1 cellular context compared by ENCODE assay signal in the genomic region with DNA sequence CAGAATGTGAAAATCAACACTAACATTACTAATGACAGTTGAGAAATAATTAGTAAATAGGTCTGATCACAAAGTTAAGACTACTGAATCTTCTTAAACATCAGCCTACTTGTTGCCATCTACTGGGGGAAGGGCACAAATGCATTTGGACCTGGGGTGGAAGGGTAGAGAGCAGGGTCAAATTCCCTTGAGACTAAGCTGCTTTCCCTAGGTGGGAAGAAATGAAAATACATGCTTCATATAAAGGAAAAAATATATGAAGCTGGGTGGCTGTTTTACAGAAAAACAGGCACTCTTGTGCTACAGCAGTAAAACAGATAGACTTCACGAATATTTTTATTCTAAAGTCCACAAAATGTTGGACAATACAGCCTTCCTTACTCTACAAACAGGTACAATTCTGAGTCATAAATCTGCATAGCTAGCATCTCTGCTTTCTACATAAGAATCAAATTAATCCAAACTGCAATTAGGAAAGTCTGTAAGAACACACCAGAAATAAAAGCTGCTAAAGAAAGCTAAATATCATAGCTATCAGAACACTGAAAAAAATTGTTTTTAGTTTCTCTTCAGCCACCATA.
TF ChIP-seq lines count a peak whose summit lies in the region.

No MANE protein-coding gene starts in this region.

TF ChIP-seq in HepG2, 621 proteins besides CTCF, POLR2A, EP300 and RAD21:
- no peak for TF ChIP-seq ZNF615 (CRISPR knock-in tag; IDR thresholded peaks at IDR 0.05; ENCODE audit: borderline replicate concordance)
- TF ChIP-seq NFKB2 (CRISPR knock-in tag; IDR thresholded peaks at IDR 0.05; ENCODE audit: borderline replicate concordance) = no peak
- TF ChIP-seq CENPX (CRISPR knock-in tag; IDR thresholded peaks at IDR 0.05) = no peak
- TF ChIP-seq, protein P1, sequence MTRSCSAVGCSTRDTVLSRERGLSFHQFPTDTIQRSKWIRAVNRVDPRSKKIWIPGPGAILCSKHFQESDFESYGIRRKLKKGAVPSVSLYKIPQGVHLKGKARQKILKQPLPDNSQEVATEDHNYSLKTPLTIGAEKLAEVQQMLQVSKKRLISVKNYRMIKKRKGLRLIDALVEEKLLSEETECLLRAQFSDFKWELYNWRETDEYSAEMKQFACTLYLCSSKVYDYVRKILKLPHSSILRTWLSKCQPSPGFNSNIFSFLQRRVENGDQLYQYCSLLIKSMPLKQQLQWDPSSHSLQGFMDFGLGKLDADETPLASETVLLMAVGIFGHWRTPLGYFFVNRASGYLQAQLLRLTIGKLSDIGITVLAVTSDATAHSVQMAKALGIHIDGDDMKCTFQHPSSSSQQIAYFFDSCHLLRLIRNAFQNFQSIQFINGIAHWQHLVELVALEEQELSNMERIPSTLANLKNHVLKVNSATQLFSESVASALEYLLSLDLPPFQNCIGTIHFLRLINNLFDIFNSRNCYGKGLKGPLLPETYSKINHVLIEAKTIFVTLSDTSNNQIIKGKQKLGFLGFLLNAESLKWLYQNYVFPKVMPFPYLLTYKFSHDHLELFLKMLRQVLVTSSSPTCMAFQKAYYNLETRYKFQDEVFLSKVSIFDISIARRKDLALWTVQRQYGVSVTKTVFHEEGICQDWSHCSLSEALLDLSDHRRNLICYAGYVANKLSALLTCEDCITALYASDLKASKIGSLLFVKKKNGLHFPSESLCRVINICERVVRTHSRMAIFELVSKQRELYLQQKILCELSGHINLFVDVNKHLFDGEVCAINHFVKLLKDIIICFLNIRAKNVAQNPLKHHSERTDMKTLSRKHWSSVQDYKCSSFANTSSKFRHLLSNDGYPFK (CRISPR knock-in tag; IDR thresholded peaks at IDR 0.05; ENCODE audit: borderline replicate concordance) = no peak
- no peak for TF ChIP-seq ZFP37 (CRISPR knock-in tag; IDR thresholded peaks at IDR 0.05; ENCODE audit: borderline replicate concordance)
- TF ChIP-seq STAG1 (CRISPR knock-in tag; IDR thresholded peaks at IDR 0.05) = peak; percentile 44
- no peak for TF ChIP-seq ZNF567 (CRISPR knock-in tag; IDR thresholded peaks at IDR 0.05; ENCODE audit: borderline replicate concordance)
- TF ChIP-seq DNMT1 (CRISPR knock-in tag; IDR thresholded peaks at IDR 0.05) = no peak
- TF ChIP-seq FOXJ3 (CRISPR knock-in tag; IDR thresholded peaks at IDR 0.05; ENCODE audit: borderline replicate concordance) = no peak
- TF ChIP-seq NCOR1 (IDR thresholded peaks at IDR 0.05; ENCODE audit: borderline replicate concordance, low read length) = 0 out of 2 replicates have a peak, but pooled peaks have one; percentile 22
- peak; percentile 58; the same call in 1 of the 2 replicates for TF ChIP-seq HNF4G (IDR thresholded peaks at IDR 0.05; ENCODE audit: borderline replicate concordance, low read depth, low read length)
- TF ChIP-seq HNF4G (CRISPR knock-in tag; IDR thresholded peaks at IDR 0.05; ENCODE audit: borderline replicate concordance, low read depth) = no peak
- no peak for TF ChIP-seq GABPA (IDR thresholded peaks at IDR 0.05; ENCODE audit: low read depth, low read length)
- peak; percentile 7; the same call in 1 of the 2 replicates for TF ChIP-seq GABPA (CRISPR knock-in tag; IDR thresholded peaks at IDR 0.05; ENCODE audit: low read depth)
- no peak for TF ChIP-seq ZNF235 (CRISPR knock-in tag; IDR thresholded peaks at IDR 0.05; ENCODE audit: borderline replicate concordance)
- TF ChIP-seq, protein P2, sequence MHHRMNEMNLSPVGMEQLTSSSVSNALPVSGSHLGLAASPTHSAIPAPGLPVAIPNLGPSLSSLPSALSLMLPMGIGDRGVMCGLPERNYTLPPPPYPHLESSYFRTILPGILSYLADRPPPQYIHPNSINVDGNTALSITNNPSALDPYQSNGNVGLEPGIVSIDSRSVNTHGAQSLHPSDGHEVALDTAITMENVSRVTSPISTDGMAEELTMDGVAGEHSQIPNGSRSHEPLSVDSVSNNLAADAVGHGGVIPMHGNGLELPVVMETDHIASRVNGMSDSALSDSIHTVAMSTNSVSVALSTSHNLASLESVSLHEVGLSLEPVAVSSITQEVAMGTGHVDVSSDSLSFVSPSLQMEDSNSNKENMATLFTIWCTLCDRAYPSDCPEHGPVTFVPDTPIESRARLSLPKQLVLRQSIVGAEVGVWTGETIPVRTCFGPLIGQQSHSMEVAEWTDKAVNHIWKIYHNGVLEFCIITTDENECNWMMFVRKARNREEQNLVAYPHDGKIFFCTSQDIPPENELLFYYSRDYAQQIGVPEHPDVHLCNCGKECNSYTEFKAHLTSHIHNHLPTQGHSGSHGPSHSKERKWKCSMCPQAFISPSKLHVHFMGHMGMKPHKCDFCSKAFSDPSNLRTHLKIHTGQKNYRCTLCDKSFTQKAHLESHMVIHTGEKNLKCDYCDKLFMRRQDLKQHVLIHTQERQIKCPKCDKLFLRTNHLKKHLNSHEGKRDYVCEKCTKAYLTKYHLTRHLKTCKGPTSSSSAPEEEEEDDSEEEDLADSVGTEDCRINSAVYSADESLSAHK (CRISPR knock-in tag; IDR thresholded peaks at IDR 0.05; ENCODE audit: borderline replicate concordance) = no peak
- TF ChIP-seq, protein P3, sequence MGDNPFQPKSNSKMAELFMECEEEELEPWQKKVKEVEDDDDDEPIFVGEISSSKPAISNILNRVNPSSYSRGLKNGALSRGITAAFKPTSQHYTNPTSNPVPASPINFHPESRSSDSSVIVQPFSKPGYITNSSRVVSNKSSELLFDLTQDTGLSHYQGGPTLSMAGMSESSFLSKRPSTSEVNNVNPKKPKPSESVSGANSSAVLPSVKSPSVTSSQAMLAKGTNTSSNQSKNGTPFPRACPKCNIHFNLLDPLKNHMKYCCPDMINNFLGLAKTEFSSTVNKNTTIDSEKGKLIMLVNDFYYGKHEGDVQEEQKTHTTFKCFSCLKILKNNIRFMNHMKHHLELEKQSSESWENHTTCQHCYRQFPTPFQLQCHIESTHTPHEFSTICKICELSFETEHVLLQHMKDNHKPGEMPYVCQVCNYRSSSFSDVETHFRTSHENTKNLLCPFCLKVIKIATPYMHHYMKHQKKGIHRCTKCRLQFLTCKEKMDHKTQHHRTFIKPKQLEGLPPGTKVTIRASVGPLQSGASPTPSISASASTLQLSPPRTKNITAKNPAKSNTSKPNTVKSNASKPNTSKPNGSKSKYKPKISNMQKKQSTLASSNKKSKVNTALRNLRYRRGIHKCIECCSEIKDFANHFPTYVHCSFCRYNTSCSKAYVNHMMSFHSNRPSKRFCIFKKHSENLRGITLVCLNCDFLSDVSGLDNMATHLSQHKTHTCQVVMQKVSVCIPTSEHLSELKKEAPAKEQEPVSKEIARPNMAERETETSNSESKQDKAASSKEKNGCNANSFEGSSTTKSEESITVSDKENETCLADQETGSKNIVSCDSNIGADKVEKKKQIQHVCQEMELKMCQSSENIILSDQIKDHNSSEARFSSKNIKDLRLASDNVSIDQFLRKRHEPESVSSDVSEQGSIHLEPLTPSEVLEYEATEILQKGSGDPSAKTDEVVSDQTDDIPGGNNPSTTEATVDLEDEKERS (CRISPR knock-in tag; IDR thresholded peaks at IDR 0.05) = no peak
- no peak for TF ChIP-seq GLI4 (CRISPR knock-in tag; IDR thresholded peaks at IDR 0.05; ENCODE audit: borderline replicate concordance)
- no peak for TF ChIP-seq ATF7-NPFF (CRISPR knock-in tag; IDR thresholded peaks at IDR 0.05; ENCODE audit: low read depth)
- no peak for TF ChIP-seq ELF4 (CRISPR knock-in tag; IDR thresholded peaks at IDR 0.05; ENCODE audit: borderline replicate concordance)
- TF ChIP-seq, protein P4, sequence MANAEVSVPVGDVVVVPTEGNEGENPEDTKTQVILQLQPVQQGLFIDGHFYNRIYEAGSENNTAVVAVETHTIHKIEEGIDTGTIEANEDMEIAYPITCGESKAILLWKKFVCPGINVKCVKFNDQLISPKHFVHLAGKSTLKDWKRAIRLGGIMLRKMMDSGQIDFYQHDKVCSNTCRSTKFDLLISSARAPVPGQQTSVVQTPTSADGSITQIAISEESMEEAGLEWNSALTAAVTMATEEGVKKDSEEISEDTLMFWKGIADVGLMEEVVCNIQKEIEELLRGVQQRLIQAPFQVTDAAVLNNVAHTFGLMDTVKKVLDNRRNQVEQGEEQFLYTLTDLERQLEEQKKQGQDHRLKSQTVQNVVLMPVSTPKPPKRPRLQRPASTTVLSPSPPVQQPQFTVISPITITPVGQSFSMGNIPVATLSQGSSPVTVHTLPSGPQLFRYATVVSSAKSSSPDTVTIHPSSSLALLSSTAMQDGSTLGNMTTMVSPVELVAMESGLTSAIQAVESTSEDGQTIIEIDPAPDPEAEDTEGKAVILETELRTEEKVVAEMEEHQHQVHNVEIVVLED (CRISPR knock-in tag; IDR thresholded peaks at IDR 0.05; ENCODE audit: borderline replicate concordance) = no peak
- no peak for TF ChIP-seq ZNF660 (CRISPR knock-in tag; IDR thresholded peaks at IDR 0.05; ENCODE audit: borderline replicate concordance, low read depth)
- TF ChIP-seq CREB1 (IDR thresholded peaks at IDR 0.05) = no peak
- TF ChIP-seq CREB1 (CRISPR knock-in tag; IDR thresholded peaks at IDR 0.05) = 0 out of 2 replicates have a peak, but pooled peaks have one; percentile 15
- TF ChIP-seq HMGA1 (CRISPR knock-in tag; conservative IDR thresholded peaks at IDR 0.05) = no peak
- TF ChIP-seq ZNF776 (CRISPR knock-in tag; IDR thresholded peaks at IDR 0.05) = no peak
- no peak for TF ChIP-seq HDAC6 (IDR thresholded peaks at IDR 0.05; ENCODE audit: low read depth, low read length)
- TF ChIP-seq TEAD3 (CRISPR knock-in tag; optimal IDR thresholded peaks at IDR 0.05; ENCODE audit: borderline replicate concordance) = peak; percentile 29
- no peak for TF ChIP-seq KLF13 (CRISPR knock-in tag; IDR thresholded peaks at IDR 0.05)
- no peak for TF ChIP-seq GFI1 (CRISPR knock-in tag; IDR thresholded peaks at IDR 0.05; ENCODE audit: borderline replicate concordance)
- TF ChIP-seq, protein P5, sequence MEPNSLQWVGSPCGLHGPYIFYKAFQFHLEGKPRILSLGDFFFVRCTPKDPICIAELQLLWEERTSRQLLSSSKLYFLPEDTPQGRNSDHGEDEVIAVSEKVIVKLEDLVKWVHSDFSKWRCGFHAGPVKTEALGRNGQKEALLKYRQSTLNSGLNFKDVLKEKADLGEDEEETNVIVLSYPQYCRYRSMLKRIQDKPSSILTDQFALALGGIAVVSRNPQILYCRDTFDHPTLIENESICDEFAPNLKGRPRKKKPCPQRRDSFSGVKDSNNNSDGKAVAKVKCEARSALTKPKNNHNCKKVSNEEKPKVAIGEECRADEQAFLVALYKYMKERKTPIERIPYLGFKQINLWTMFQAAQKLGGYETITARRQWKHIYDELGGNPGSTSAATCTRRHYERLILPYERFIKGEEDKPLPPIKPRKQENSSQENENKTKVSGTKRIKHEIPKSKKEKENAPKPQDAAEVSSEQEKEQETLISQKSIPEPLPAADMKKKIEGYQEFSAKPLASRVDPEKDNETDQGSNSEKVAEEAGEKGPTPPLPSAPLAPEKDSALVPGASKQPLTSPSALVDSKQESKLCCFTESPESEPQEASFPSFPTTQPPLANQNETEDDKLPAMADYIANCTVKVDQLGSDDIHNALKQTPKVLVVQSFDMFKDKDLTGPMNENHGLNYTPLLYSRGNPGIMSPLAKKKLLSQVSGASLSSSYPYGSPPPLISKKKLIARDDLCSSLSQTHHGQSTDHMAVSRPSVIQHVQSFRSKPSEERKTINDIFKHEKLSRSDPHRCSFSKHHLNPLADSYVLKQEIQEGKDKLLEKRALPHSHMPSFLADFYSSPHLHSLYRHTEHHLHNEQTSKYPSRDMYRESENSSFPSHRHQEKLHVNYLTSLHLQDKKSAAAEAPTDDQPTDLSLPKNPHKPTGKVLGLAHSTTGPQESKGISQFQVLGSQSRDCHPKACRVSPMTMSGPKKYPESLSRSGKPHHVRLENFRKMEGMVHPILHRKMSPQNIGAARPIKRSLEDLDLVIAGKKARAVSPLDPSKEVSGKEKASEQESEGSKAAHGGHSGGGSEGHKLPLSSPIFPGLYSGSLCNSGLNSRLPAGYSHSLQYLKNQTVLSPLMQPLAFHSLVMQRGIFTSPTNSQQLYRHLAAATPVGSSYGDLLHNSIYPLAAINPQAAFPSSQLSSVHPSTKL (CRISPR knock-in tag; IDR thresholded peaks at IDR 0.05) = no peak
- peak; percentile 76 for TF ChIP-seq HNF4A (CRISPR knock-in tag; IDR thresholded peaks at IDR 0.05)
- TF ChIP-seq ZNF496 (CRISPR knock-in tag; IDR thresholded peaks at IDR 0.05; ENCODE audit: insufficient replicate concordance) = no peak
- 0 out of 2 replicates have a peak, but pooled peaks have one; percentile 6 for TF ChIP-seq SMC3 (IDR thresholded peaks at IDR 0.05; ENCODE audit: low read length)
- TF ChIP-seq BRCA1 (CRISPR knock-in tag; IDR thresholded peaks at IDR 0.05) = no peak
- TF ChIP-seq REPIN1 (CRISPR knock-in tag; IDR thresholded peaks at IDR 0.05; ENCODE audit: borderline replicate concordance, low read depth) = no peak
- TF ChIP-seq ZNF543 (CRISPR knock-in tag; IDR thresholded peaks at IDR 0.05) = no peak
